Comparison of ENCODE assay signal across 10 cellular contexts in the genomic region with DNA sequence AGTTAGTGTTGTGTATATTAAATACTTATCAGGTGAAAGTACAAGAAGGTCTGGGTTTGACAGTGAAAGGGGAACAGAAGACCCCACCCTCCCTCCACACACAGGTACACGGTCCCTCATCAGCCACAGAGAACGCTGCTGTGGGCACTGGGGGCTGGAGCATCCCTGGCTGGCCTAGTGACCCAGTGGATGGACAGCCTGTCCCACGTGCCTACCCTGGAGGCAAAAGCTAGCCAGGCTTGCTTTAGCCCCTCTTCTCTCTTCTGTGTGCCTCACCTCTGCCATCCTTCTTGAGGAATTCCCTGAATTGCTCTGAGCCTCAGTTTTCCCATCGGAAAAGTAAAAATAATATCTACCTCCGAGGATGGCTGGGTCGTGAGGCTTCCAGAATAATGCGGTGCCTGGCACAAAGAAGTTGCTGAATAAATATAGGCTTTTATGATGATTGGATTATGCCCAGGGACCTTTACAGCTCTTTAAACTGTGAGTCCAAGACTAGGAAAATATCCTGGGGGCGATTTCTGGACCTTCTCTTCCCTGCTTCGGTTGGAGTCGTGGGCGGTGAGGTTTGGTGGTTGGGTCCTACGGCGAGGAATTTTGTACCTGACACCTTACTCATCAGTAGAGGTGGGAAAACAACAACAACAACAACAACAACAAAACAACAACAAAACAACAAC. TPM values are rescaled to one million over a fixed set of nuclear protein-coding genes. Genes with fewer than 3 reads are reported as not detected.
DNase-seq lines count a peak whose midpoint lies in the region; ATAC-seq and TF ChIP-seq lines count a peak whose summit lies in the region.
"Had no signal": no experiment of that assay in that cellular context is flagged by ENCODE, and none has a peak within 500 bp of the region (broad histone marks: within the 10 kb centered on the region; RNA-seq: fewer than 3 reads in every experiment).

No MANE protein-coding gene starts in this region.

- H3K27me3 ChIP-seq in CD8-positive, alpha-beta T cell (ENCODE audit: insufficient read depth, low read length) = no peaks in the 10 kb centered on the region
- no peaks in the 10 kb centered on the region for H3K27me3 ChIP-seq in duodenal mucosa (ENCODE audit: control insufficient read depth in 1 of 2, insufficient read depth in 2 of 2, low read length in 2 of 2)

- CTCF ChIA-PET in CD8-positive, alpha-beta T cell (lab: Charles Lee) = interaction anchor here (1.0 to 5.7 kb wide), 5 partner anchors 12 to 401 kb away, joined by 3 to 95 read pairs (median 7); no protein-coding TSS in a partner anchor

- H3K27ac ChIP-seq in CD8-positive, alpha-beta T cell (ENCODE audit: low read depth, low read length) = no peak overlapping the region
- peak overlapping the region; percentile 0 for H3K27ac ChIP-seq in duodenal mucosa (ENCODE audit: low read depth, low read length)

- H3K36me3 ChIP-seq in CD8-positive, alpha-beta T cell (ENCODE audit: insufficient read depth, low read length) = no peaks in the 10 kb centered on the region
- H3K36me3 ChIP-seq in duodenal mucosa (ENCODE audit: control insufficient read depth in 1 of 2, insufficient read depth in 2 of 2, low read length in 2 of 2) = no peaks in the 10 kb centered on the region

- TF ChIP-seq CTCF in CD8-positive, alpha-beta T cell (IDR thresholded peaks at IDR 0.05) = no peak
- no peak for TF ChIP-seq CTCF in nephron (IDR thresholded peaks at IDR 0.05; ENCODE audit: unreplicated experiment in 3 of 3)

- intact Hi-C loops in CD8-positive, alpha-beta T cell (cut with DNase I, micrococcal nuclease) = loop anchor here in 1 of 2 experiments (2.0 kb wide), 1 partner anchor 559 kb away; the partner anchor contains the start of gene CLIC4

- no peak for DNase-seq in CD8-positive, alpha-beta T cell
- DNase-seq in NCI-H69 (lab: John Stamatoyannopoulos, UW) = peak; percentile 33
- DNase-seq in NOMO-1 treated with DMSO at 0.1 percent for 48 hours (lab: John Stamatoyannopoulos, UW; ENCODE audit: unreplicated experiment) = no peak
- no peak for DNase-seq in ACHN
- no peak for DNase-seq in NCI-H2196 treated with DMSO at 0.1 percent for 48 hours (lab: John Stamatoyannopoulos, UW; ENCODE audit: unreplicated experiment)
- DNase-seq: MV-4-11 had no signal

- H3K4me1 Mint-ChIP-seq in CD8-positive, alpha-beta T cell (ENCODE audit: low read depth) = peaks cover 49% of the 10 kb centered on the region
- peaks cover 28% of the 10 kb centered on the region for H3K4me1 Mint-ChIP-seq in nephron

- H3K9me3 Mint-ChIP-seq in CD8-positive, alpha-beta T cell = no peaks in the 10 kb centered on the region
- H3K9me3 Mint-ChIP-seq in nephron = no peaks in the 10 kb centered on the region

- H3K9me3 ChIP-seq in CD8-positive, alpha-beta T cell (ENCODE audit: low read length) = no peaks in the 10 kb centered on the region
- no peaks in the 10 kb centered on the region for H3K9me3 ChIP-seq in duodenal mucosa (ENCODE audit: control insufficient read depth in 1 of 2, low read length in 2 of 2)

- no peak for ATAC-seq in CD8-positive, alpha-beta T cell
- ATAC-seq in GM18861 (IDR thresholded peaks at IDR 0.05; ENCODE audit: unreplicated experiment) = no peak

- peaks cover 6% of the 10 kb centered on the region for H3K36me3 Mint-ChIP-seq in CD8-positive, alpha-beta T cell
- no peaks in the 10 kb centered on the region for H3K36me3 Mint-ChIP-seq in nephron (ENCODE audit: low read depth)

- in situ Hi-C loops in ACHN (cut with HindIII; ENCODE audit: low pct_ligation_motif_present, low pct_unique_long_range_greater_than_20kb, low sequenced_read_pairs) = no loop called here

- peak overlapping the region; percentile 51 for H3K4me3 ChIP-seq in CD8-positive, alpha-beta T cell (ENCODE audit: low read depth, low read length)
- peak overlapping the region; percentile 79 to 82 for H3K4me3 ChIP-seq in duodenal mucosa (ENCODE audit: low read depth in 1 of 2, low read length in 2 of 2)

- peak overlapping the region; percentile 85 for H3K4me3 Mint-ChIP-seq in CD8-positive, alpha-beta T cell
- peak overlapping the region; percentile 75 to 84 (median 79) for H3K4me3 Mint-ChIP-seq in nephron

- H3K27me3 Mint-ChIP-seq in CD8-positive, alpha-beta T cell (ENCODE audit: low read depth) = no peaks in the 10 kb centered on the region
- peaks cover 59% of the 10 kb centered on the region for H3K27me3 Mint-ChIP-seq in nephron (ENCODE audit: low read depth)

- H3K4me1 ChIP-seq in CD8-positive, alpha-beta T cell (ENCODE audit: insufficient read depth, low read length) = peaks cover 29% of the 10 kb centered on the region
- peaks cover 18 to 37% of the 10 kb centered on the region in 2 donors for H3K4me1 ChIP-seq in duodenal mucosa (ENCODE audit: control insufficient read depth in 1 of 2, insufficient read depth in 2 of 2, low read length in 2 of 2)

- H3K9ac ChIP-seq in duodenal mucosa (ENCODE audit: low read depth in 1 of 2, low read length in 2 of 2) = peak overlapping the region; percentile 72 to 86

- peak overlapping the region; percentile 80 for H3K27ac Mint-ChIP-seq in CD8-positive, alpha-beta T cell
- peak overlapping the region; percentile 51 to 64 (median 57) for H3K27ac Mint-ChIP-seq in nephron

- POLR2A ChIA-PET in CD8-positive, alpha-beta T cell (lab: Charles Lee) = interaction anchor here (0.5 to 1.7 kb wide), 2 partner anchors 205 to 563 kb away, joined by 3 to 6 read pairs; no protein-coding TSS in a partner anchor

RNA-seq across cellular contexts. Expression of gene IFNLR1, which starts 0.9 kb away (rescaled TPM):
- total RNA-seq in CD8-positive, alpha-beta T cell = 1 to 10 TPM; 4.1 to 5.6 TPM

RNA-seq across cellular contexts. Expression of gene IL22RA1, which starts 43.2 kb away (rescaled TPM):
- total RNA-seq in CD8-positive, alpha-beta T cell = not detected
- total RNA-seq: sciatic nerve had no signal
